In genomic region chr18:74456409-74457042, GRCh38 we compare ENCODE assay signal across 9 cellular contexts. TPM values are rescaled to one million over a fixed set of nuclear protein-coding genes. Genes with fewer than 3 reads are reported as not detected.
A peak's percentile ranks its signal among the peaks of the same experiment; 100 is the strongest.
DNase-seq lines count a peak whose midpoint lies in the region; ATAC-seq and TF ChIP-seq lines count a peak whose summit lies in the region.
"Had no signal": no experiment of that assay in that cellular context is flagged by ENCODE, and none has a peak within 500 bp of the region (broad histone marks: within the 10 kb centered on the region; RNA-seq: fewer than 3 reads in every experiment).

No MANE protein-coding gene starts in this region.

- peak overlapping the region; percentile 9 to 50 for H3K4me3 ChIP-seq in gastroesophageal sphincter

- intact Hi-C loops in Right ventricle myocardium inferior (cut with DNase I) = no loop called here
- intact Hi-C loops in cardiac septum (cut with DNase I) = no loop called here

- DNase-seq in Right ventricle myocardium inferior (ENCODE audit: missing footprints) (no peak), cardiac septum (ENCODE audit: low spot score) (no peak), neural crest cell (ENCODE audit: low read depth, low spot score) (no peak), NCI-H2196 (lab: John Stamatoyannopoulos, UW; ENCODE audit: unreplicated experiment) (no peak), NCI-H1930 (lab: John Stamatoyannopoulos, UW) (no peak), HuH-7 (ENCODE audit: low spot score) (no peak)

- H3K9me3 ChIP-seq in gastroesophageal sphincter = no peaks in the 10 kb centered on the region

- TF ChIP-seq CTCF in gastroesophageal sphincter (IDR thresholded peaks at IDR 0.05) (no peak), neural crest cell (conservative IDR thresholded peaks at IDR 0.05) (no peak)

- H3K27me3 ChIP-seq in gastroesophageal sphincter = peaks cover 77% of the 10 kb centered on the region

- peaks cover 9% of the 10 kb centered on the region for H3K4me1 Mint-ChIP-seq in neural crest cell

- H3K27ac ChIP-seq in gastroesophageal sphincter = no peak overlapping the region

- no CpG with 5 or more reads among the region's 66 CpGs for WGBS in gastroesophageal sphincter (ENCODE audit: low coverage in 1 of 2), 2 donors

- H3K36me3 ChIP-seq in gastroesophageal sphincter = no peaks in the 10 kb centered on the region

- peak overlapping the region; percentile 44 for H3K4me3 Mint-ChIP-seq in neural crest cell

- no peaks in the 10 kb centered on the region for H3K9me3 Mint-ChIP-seq in neural crest cell

- H3K27ac Mint-ChIP-seq in neural crest cell (ENCODE audit: unreplicated experiment) = no peak overlapping the region

- TF ChIP-seq POLR2A in gastroesophageal sphincter (IDR thresholded peaks at IDR 0.05) = no peak

- peaks cover 85% of the 10 kb centered on the region for H3K27me3 Mint-ChIP-seq in neural crest cell (ENCODE audit: low read depth)

- H3K36me3 Mint-ChIP-seq in neural crest cell (ENCODE audit: low read depth) = no peaks in the 10 kb centered on the region

- peaks cover 0 to 21% (median 3%) of the 10 kb centered on the region in 3 donors for H3K4me1 ChIP-seq in gastroesophageal sphincter

- no peak for TF ChIP-seq EP300 in gastroesophageal sphincter (IDR thresholded peaks at IDR 0.05)

- ATAC-seq in Right ventricle myocardium inferior (peak; percentile 24), gastroesophageal sphincter (peak; percentile 28), GM18498 (IDR thresholded peaks at IDR 0.05; ENCODE audit: unreplicated experiment) (no peak)

RNA-seq across cellular contexts. Expression of gene DIPK1C, which starts 0.6 kb away (rescaled TPM):
- 4.6 TPM for total RNA-seq in Right ventricle myocardium inferior
- 5.9 TPM for total RNA-seq in cardiac septum
- under 1 TPM in 2 of 4 donors, not detected in 2; 0.13 to 0.42 TPM for total RNA-seq in gastroesophageal sphincter
- total RNA-seq in neural crest cell = not detected in 2 replicates
- total RNA-seq: activated CD8-positive, alpha-beta memory T cell treated with anti-CD3 and anti-CD28 coated beads for 36 hours had no signal

RNA-seq across cellular contexts. Expression of gene CNDP2, which starts 39.6 kb away (rescaled TPM):
- 66.4 TPM for total RNA-seq in Right ventricle myocardium inferior
- 65.7 TPM for total RNA-seq in cardiac septum
- total RNA-seq in gastroesophageal sphincter = 10 to 100 TPM; 37.5 to 48.9 (median 48.0) TPM
- 194 and 204 TPM in 2 replicates for total RNA-seq in neural crest cell
